1 cellular context compared by ENCODE assay signal in genomic region chr1:200883118-200883517, GRCh38.
A peak's percentile ranks its signal among the peaks of the same experiment; 100 is the strongest.
TF ChIP-seq lines count a peak whose summit lies in the region.

No MANE protein-coding gene starts in this region.

TF ChIP-seq in K562, 482 proteins besides CTCF, POLR2A, EP300 and RAD21:
- peak; percentile 7 for TF ChIP-seq ZFP36 (IDR thresholded peaks at IDR 0.05; ENCODE audit: low read depth, low read length, partially characterized antibody)
- no peak for TF ChIP-seq CBX8 (IDR thresholded peaks at IDR 0.05; ENCODE audit: borderline replicate concordance, extremely low read depth, low read depth, low read length, poor library complexity, severe bottlenecking)
